Comparison of ENCODE assay signal across 29 cellular contexts in the genomic region with DNA sequence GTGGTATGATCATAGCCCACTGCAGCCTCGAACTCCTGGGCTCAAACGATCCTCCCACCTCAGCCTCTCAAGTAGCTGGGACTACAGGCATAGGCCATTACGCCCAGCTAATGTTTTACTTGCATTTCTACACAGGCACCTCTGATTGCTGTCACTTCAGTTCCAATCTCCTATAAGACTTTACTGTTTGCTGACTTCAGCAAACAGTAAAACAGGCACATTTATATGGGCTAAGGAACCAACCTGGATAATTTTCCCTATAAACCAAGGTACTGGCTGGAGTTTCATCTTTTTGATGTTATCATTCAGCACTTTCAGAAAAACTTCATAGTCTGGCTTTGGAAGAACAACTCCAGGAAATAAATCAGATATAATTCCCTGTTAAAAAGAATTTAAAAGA.
"Had no signal": no experiment of that assay in that cellular context is flagged by ENCODE, and none has a peak within 500 bp of the region (broad histone marks: within the 10 kb centered on the region; RNA-seq: fewer than 3 reads in every experiment).

No MANE protein-coding gene starts in this region.

- ATAC-seq: stimulated activated effector memory CD8-positive, alpha-beta T cell treated with anti-CD3 and anti-CD28 coated beads, Interleukin-12 subunit alpha, Interleukin-12 subunit beta, amount 100 ng/mL, for 72 hours; stimulated activated memory B cell treated with anti-CD40 and anti-IgM and Interleukin-4, amounts not matched to agents 10 μg/mL and 1 μg/mL and 100 μg/mL, for 72 hours; stimulated activated naive B cell treated with anti-CD40 and anti-IgM and Interleukin-4, amounts not matched to agents 10 μg/mL and 1 μg/mL and 100 μg/mL, for 72 hours; stimulated activated naive CD8-positive, alpha-beta T cell treated with anti-CD3 and anti-CD28 coated beads, Interleukin-15, amount 100 ng/mL, for 72 hours; stimulated activated naive CD8-positive, alpha-beta T cell treated with anti-CD3 and anti-CD28 coated beads, Interleukin-15, Interleukin-2, amounts not matched to agents 100 U/mL and 50 U/mL, for 24 hours; upper lobe of right lung had no signal

- H3K36me3 Mint-ChIP-seq: stimulated activated effector memory CD8-positive, alpha-beta T cell treated with anti-CD3 and anti-CD28 coated beads, Interleukin-12 subunit alpha, Interleukin-12 subunit beta, amount 100 ng/mL, for 72 hours; stimulated activated memory B cell treated with anti-CD40 and anti-IgM and Interleukin-4, amounts not matched to agents 10 μg/mL and 1 μg/mL and 100 μg/mL, for 72 hours; stimulated activated naive B cell treated with anti-CD40 and anti-IgM and Interleukin-4, amounts not matched to agents 10 μg/mL and 1 μg/mL and 100 μg/mL, for 72 hours; type B pancreatic cell had no signal

- H3K27ac Mint-ChIP-seq: stimulated activated effector memory CD8-positive, alpha-beta T cell treated with anti-CD3 and anti-CD28 coated beads, Interleukin-12 subunit alpha, Interleukin-12 subunit beta, amount 100 ng/mL, for 72 hours; stimulated activated memory B cell treated with anti-CD40 and anti-IgM and Interleukin-4, amounts not matched to agents 10 μg/mL and 1 μg/mL and 100 μg/mL, for 72 hours; stimulated activated naive B cell treated with anti-CD40 and anti-IgM and Interleukin-4, amounts not matched to agents 10 μg/mL and 1 μg/mL and 100 μg/mL, for 72 hours; stimulated activated naive CD8-positive, alpha-beta T cell treated with anti-CD3 and anti-CD28 coated beads, Interleukin-15, amount 100 ng/mL, for 72 hours; stimulated activated naive CD8-positive, alpha-beta T cell treated with anti-CD3 and anti-CD28 coated beads, Interleukin-15, Interleukin-2, amounts not matched to agents 100 ng/mL and 50 ng/mL, for 24 hours; type B pancreatic cell had no signal

- H3K36me3 ChIP-seq: stomach, suprapubic skin, thoracic aorta, thyroid gland, tibial artery, tibial nerve, transverse colon, upper lobe of left lung, upper lobe of right lung, uterus, vagina had no signal

- H3K4me1 ChIP-seq: stomach, suprapubic skin, testis, thyroid gland, tibial nerve, transverse colon, upper lobe of left lung, upper lobe of right lung, uterus, vagina had no signal

- H3K4me1 Mint-ChIP-seq: stimulated activated effector memory CD8-positive, alpha-beta T cell treated with anti-CD3 and anti-CD28 coated beads, Interleukin-12 subunit alpha, Interleukin-12 subunit beta, amount 100 ng/mL, for 72 hours; stimulated activated memory B cell treated with anti-CD40 and anti-IgM and Interleukin-4, amounts not matched to agents 10 μg/mL and 1 μg/mL and 100 μg/mL, for 72 hours; stimulated activated naive B cell treated with anti-CD40 and anti-IgM and Interleukin-4, amounts not matched to agents 10 μg/mL and 1 μg/mL and 100 μg/mL, for 72 hours; stimulated activated naive CD8-positive, alpha-beta T cell treated with anti-CD3 and anti-CD28 coated beads, Interleukin-15, amount 100 ng/mL, for 72 hours had no signal

- FAIRE-seq: urothelium cell line had no signal

- H3K27ac ChIP-seq: stomach, suprapubic skin, testis, thoracic aorta, thyroid gland, tibial artery, tibial nerve, transverse colon, upper lobe of left lung, upper lobe of right lung, uterus, vagina had no signal

- H3K27me3 ChIP-seq: stomach, suprapubic skin, testis, thyroid gland, tibial artery, tibial nerve, transverse colon, upper lobe of left lung, upper lobe of right lung, uterus, vagina had no signal

- DNase-seq: stimulated activated CD4-positive, alpha-beta T cell treated with anti-CD3 and anti-CD28 coated beads, Interleukin-2, amount 100 ng/mL, for 48 hours; stimulated activated CD4-positive, alpha-beta T cell treated with anti-CD3 and anti-CD28 coated beads, Interleukin-4, amount 100 ng/mL, for 1 hour; stimulated activated CD4-positive, alpha-beta T cell treated with anti-CD3 and anti-CD28 coated beads, Interleukin-4, amount 100 ng/mL, for 24 hours; stimulated activated CD4-positive, alpha-beta T cell treated with anti-CD3 and anti-CD28 coated beads, Interleukin-4, amount 100 ng/mL, for 4 hours; stimulated activated CD8-positive, alpha-beta memory T cell treated with anti-CD3 and anti-CD28 coated beads, Interleukin-4, amount 100 ng/mL, for 48 hours; stimulated activated naive B cell treated with anti-CD40 and anti-IgM and Interleukin-4, amounts not matched to agents 10 μg/mL and 1 μg/mL and 100 μg/mL, for 72 hours; stimulated activated naive CD4-positive, alpha-beta T cell; stimulated activated naive CD4-positive, alpha-beta T cell treated with Interleukin-2 at 50 U/mL for 16 hours; stimulated activated naive CD8-positive, alpha-beta T cell treated with anti-CD3 and anti-CD28 coated beads, Interleukin-15, amount 100 ng/mL, for 72 hours; stimulated activated naive CD8-positive, alpha-beta T cell treated with anti-CD3 and anti-CD28 coated beads, Interleukin-15, Interleukin-2, amounts not matched to agents 100 U/mL and 50 U/mL, for 24 hours; stomach; substantia nigra; testis; thyroid gland; tibial artery; transverse colon; trophoblast cell; upper lobe of left lung; upper lobe of right lung; uterus had no signal

- H3K4me3 ChIP-seq: stomach, suprapubic skin, testis, thoracic aorta, thyroid gland, tibial artery, tibial nerve, transverse colon, upper lobe of left lung, upper lobe of right lung, uterus, vagina had no signal

- H3K4me3 Mint-ChIP-seq: stimulated activated effector memory CD8-positive, alpha-beta T cell treated with anti-CD3 and anti-CD28 coated beads, Interleukin-12 subunit alpha, Interleukin-12 subunit beta, amount 100 ng/mL, for 72 hours; stimulated activated memory B cell treated with anti-CD40 and anti-IgM and Interleukin-4, amounts not matched to agents 10 μg/mL and 1 μg/mL and 100 μg/mL, for 72 hours; stimulated activated naive B cell treated with anti-CD40 and anti-IgM and Interleukin-4, amounts not matched to agents 10 μg/mL and 1 μg/mL and 100 μg/mL, for 72 hours; stimulated activated naive CD8-positive, alpha-beta T cell treated with anti-CD3 and anti-CD28 coated beads, Interleukin-15, amount 100 ng/mL, for 72 hours; stimulated activated naive CD8-positive, alpha-beta T cell treated with anti-CD3 and anti-CD28 coated beads, Interleukin-15, Interleukin-2, amounts not matched to agents 100 ng/mL and 50 ng/mL, for 24 hours; type B pancreatic cell had no signal

- H3K9me3 ChIP-seq: stomach, suprapubic skin, testis, thoracic aorta, thyroid gland, tibial artery, tibial nerve, transverse colon, upper lobe of left lung, upper lobe of right lung, uterus, vagina had no signal
